Comparison of ENCODE assay signal across 21 cellular contexts in the genomic region with DNA sequence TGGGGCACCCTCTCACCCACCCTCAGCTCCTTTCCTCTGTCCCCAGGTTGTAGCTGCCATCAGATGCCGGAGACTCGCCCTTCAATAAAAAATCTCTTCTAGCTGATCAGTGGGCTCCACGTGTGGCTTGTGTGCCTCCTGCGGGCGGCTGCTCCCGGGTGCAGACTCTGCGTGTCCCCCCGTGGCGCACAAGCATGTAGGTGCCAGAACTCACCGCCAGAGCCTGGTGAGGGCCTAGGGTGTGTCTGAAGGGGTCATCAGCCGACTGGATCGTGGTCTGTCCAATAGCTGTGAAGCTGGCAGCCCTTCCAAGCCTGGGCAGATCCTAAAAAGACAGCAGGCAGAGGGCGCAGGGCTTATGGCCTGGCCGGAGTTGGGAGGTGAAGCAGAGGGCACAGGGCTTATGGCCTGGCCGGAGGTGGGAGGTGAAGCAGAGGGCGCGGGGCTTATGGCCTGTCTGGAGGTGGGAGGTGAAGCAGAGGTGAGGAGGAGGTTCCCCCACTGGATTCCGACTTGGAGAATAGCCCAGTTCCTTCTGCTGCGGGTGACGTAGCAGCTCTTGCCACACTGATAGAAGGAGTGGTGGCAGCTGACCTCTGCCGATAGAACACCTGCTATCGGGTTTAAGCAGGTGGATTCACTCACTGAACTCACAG. TPM values are rescaled to one million over a fixed set of nuclear protein-coding genes. Genes with fewer than 3 reads are reported as not detected.
DNase-seq lines count a peak whose midpoint lies in the region; ATAC-seq, FAIRE-seq and TF ChIP-seq lines count a peak whose summit lies in the region.
"Had no signal": no experiment of that assay in that cellular context is flagged by ENCODE, and none has a peak within 500 bp of the region (broad histone marks: within the 10 kb centered on the region; RNA-seq: fewer than 3 reads in every experiment).

No MANE protein-coding gene starts in this region.

- H3K4me3 ChIP-seq in K562: no peak overlapping the region
- H3K4me3 ChIP-seq: HAP-1, neural progenitor cell, tibial artery had no signal

- POLR2A ChIA-PET in K562 (lab: Yijun Ruan, JAX): interaction anchor here (0.5 to 3.4 kb wide), 5 partner anchors 9 to 980 kb away, joined by 3 to 17 read pairs (median 10); partner anchors contain the start of gene NOP53

- no peak for DNase-seq in K562 (ENCODE audit: extremely low read depth in 1 of 4, low spot score in 3 of 4)
- DNase-seq in left colon: peak; percentile 58 to 82
- no peak for DNase-seq in sciatic nerve (ENCODE audit: low spot score)
- DNase-seq in DMS153 (lab: John Stamatoyannopoulos, UW): no peak
- DNase-seq in SKM-1 (lab: John Stamatoyannopoulos, UW; ENCODE audit: unreplicated experiment): no peak
- DNase-seq: activated CD4-positive, alpha-beta memory T cell treated with anti-CD3 and anti-CD28 coated beads for 36 hours; activated T-cell treated with anti-CD3 and anti-CD28 coated beads, Interleukin-2, amount 50 U/mL, for 48 hours; head of caudate nucleus; NCI-H146; NCI-H82; tibial artery had no signal

- H3K4me1 Mint-ChIP-seq in IgD-negative memory B cell: peaks cover 0 to 3% (median 2%) of the 10 kb centered on the region in 3 donors
- H3K4me1 Mint-ChIP-seq: neural progenitor cell, WTC11 had no signal

- H3K27ac ChIP-seq in K562 (ENCODE audit: extremely low read depth, low read depth, low read length): no peak overlapping the region
- H3K27ac ChIP-seq: neural progenitor cell, tibial artery had no signal

- TF ChIP-seq EP300 in K562 (IDR thresholded peaks at IDR 0.05; ENCODE audit: low read length): no peak

- BruUV-seq in K562 (replicated peaks; lab: Mats Ljungman, UMichigan): TSS peak; percentile 5

- no peaks in the 10 kb centered on the region for H3K27me3 ChIP-seq in K562 (ENCODE audit: control insufficient read depth in 2 of 2, insufficient read depth in 2 of 2, low read length in 2 of 2)
- H3K27me3 ChIP-seq: neural progenitor cell, tibial artery had no signal

- CTCF ChIA-PET in K562 (lab: Yijun Ruan, JAX; ENCODE audit: low intra/inter-chr PET ratio): no interaction called here

- TF ChIP-seq POLR2A in K562 (conservative IDR thresholded peaks at IDR 0.05): no peak

- peaks cover 0 to 21% of the 10 kb centered on the region in 2 experiments; a peak in 2 of 5 replicates for H3K4me1 ChIP-seq in K562 (replicated peaks in 1 of 2; ENCODE audit: control insufficient read depth in 2 of 2, insufficient read depth in 2 of 2, low read length in 2 of 2)
- H3K4me1 ChIP-seq: HAP-1, neural progenitor cell, tibial artery had no signal

- no peak overlapping the region for H3K4me2 ChIP-seq in K562 (ENCODE audit: insufficient read depth, low read length)
- H3K4me2 ChIP-seq: neural progenitor cell had no signal

- H2AFZ ChIP-seq in K562 (ENCODE audit: low read depth, low read length): no peak overlapping the region
- H2AFZ ChIP-seq: neural progenitor cell had no signal

- peaks cover 24% of the 10 kb centered on the region for H3K36me3 Mint-ChIP-seq in IgD-negative memory B cell

- ATAC-seq in K562 (no peak), left colon (peak; percentile 72), sciatic nerve (peak; percentile 38), GM19397 (IDR thresholded peaks at IDR 0.05; ENCODE audit: unreplicated experiment) (no peak)
- ATAC-seq: WTC11 had no signal

- H3K9me3 ChIP-seq in K562 (replicated peaks; ENCODE audit: control insufficient read depth, insufficient read depth, low read depth, low read length): no peaks in the 10 kb centered on the region
- H3K9me3 ChIP-seq: HAP-1, tibial artery had no signal

- WGBS in K562 (ENCODE audit: insufficient coverage, low coverage, missing lambda C conversion rate): 91% methylated on average over 19 of the region's 22 CpGs

- H3K27me3 Mint-ChIP-seq in IgD-negative memory B cell: no peaks in the 10 kb centered on the region
- H3K27me3 Mint-ChIP-seq: activated CD4-positive, alpha-beta memory T cell treated with anti-CD3 and anti-CD28 coated beads for 36 hours; activated naive CD4-positive, alpha-beta T cell treated with anti-CD3 and anti-CD28 coated beads, Interleukin-2, amount 50 U/mL, for 24 hours had no signal

- intact Hi-C loops in K562 (cut with micrococcal nuclease): no loop called here
- intact Hi-C loops in left colon (cut with DNase I, micrococcal nuclease): no loop called here
- intact Hi-C loops in sciatic nerve (cut with DNase I): no loop called here

- H3K4me3 Mint-ChIP-seq in IgD-negative memory B cell: peak overlapping the region in 2 of 4 donors; percentile 32 to 87
- H3K4me3 Mint-ChIP-seq: activated CD4-positive, alpha-beta memory T cell treated with anti-CD3 and anti-CD28 coated beads for 36 hours; activated naive CD4-positive, alpha-beta T cell treated with anti-CD3 and anti-CD28 coated beads, Interleukin-2, amount 50 U/mL, for 24 hours; neural progenitor cell; WTC11 had no signal

- H3K36me3 ChIP-seq in K562 (ENCODE audit: control insufficient read depth, insufficient read depth, low read length): peaks cover 73% of the 10 kb centered on the region; the same call in 2 of the 3 replicates
- H3K36me3 ChIP-seq: neural progenitor cell had no signal

- in situ Hi-C loops in K562 (cut with MboI): no loop called here

- TF ChIP-seq RAD21 in K562 (CRISPR knock-in tag; conservative IDR thresholded peaks at IDR 0.05 in 1 of 2, IDR thresholded peaks at IDR 0.05 in 1 of 2): no peak

- no peak for FAIRE-seq in K562 (lab: Jason Lieb, UNC)
- FAIRE-seq: keratinocyte had no signal

- peaks cover 7% of the 10 kb centered on the region for H4K20me1 ChIP-seq in K562 (replicated peaks; ENCODE audit: control insufficient read depth, insufficient read depth, low read length)

- no peak for TF ChIP-seq CTCF in K562 (IDR thresholded peaks at IDR 0.05 in 2 of 3, conservative IDR thresholded peaks at IDR 0.05 in 1 of 3; ENCODE audit: insufficient read depth in 2 of 3, low read depth in 1 of 3, low read length in 3 of 3)

- H3K79me2 ChIP-seq in K562 (ENCODE audit: control insufficient read depth, insufficient read depth, low read length): no peaks in the 10 kb centered on the region

- H3K9ac ChIP-seq in K562 (ENCODE audit: insufficient read depth in 1 of 2, low read depth in 2 of 2, low read length in 2 of 2): no peak overlapping the region; a peak in 1 of 4 replicates
- H3K9ac ChIP-seq: neural progenitor cell had no signal

- H3K27ac Mint-ChIP-seq in IgD-negative memory B cell: peak overlapping the region in 2 of 3 donors; percentile 42 to 53
- H3K27ac Mint-ChIP-seq: activated CD4-positive, alpha-beta memory T cell treated with anti-CD3 and anti-CD28 coated beads for 36 hours; activated naive CD4-positive, alpha-beta T cell treated with anti-CD3 and anti-CD28 coated beads, Interleukin-2, amount 50 U/mL, for 24 hours; neural progenitor cell; WTC11 had no signal

- H3K9me3 Mint-ChIP-seq in IgD-negative memory B cell: peaks cover 0 to 1% (median 0%) of the 10 kb centered on the region in 3 donors
- H3K9me3 Mint-ChIP-seq: activated CD4-positive, alpha-beta memory T cell treated with anti-CD3 and anti-CD28 coated beads for 36 hours; activated naive CD4-positive, alpha-beta T cell treated with anti-CD3 and anti-CD28 coated beads, Interleukin-2, amount 50 U/mL, for 24 hours had no signal

- H3K9me1 ChIP-seq in K562 (ENCODE audit: control insufficient read depth, insufficient read depth, low read length): no peaks in the 10 kb centered on the region

RNA-seq across cellular contexts. Expression of gene NOP53, which starts 11.7 kb away (rescaled TPM):
- polyA plus RNA-seq in IgD-negative memory B cell: 304 TPM
- 71.9 and 141 TPM in 2 replicates for total RNA-seq in K562 (2011; cell fraction: chromatin; rRNA removed; ENCODE audit: low replicate concordance)
- 125 and 129 TPM in 2 replicates for total RNA-seq in K562 (2011; cell fraction: nucleolus; rRNA removed)
- total RNA-seq in K562 (2011; cell fraction: nucleoplasm; rRNA removed): 105 and 135 TPM in 2 replicates
- 254 and 304 TPM in 2 replicates for total RNA-seq in K562 (2014; rRNA removed)
- total RNA-seq in K562 (2014; rRNA removed; fragmentation: Illumina TruSeq; extraction: Trizol): 97.1 and 111 TPM in 2 replicates
- total RNA-seq in K562 (2015; rRNA removed; fragmentation: Illumina TruSeq; extraction: Trizol): 139 and 145 TPM in 2 replicates
- total RNA-seq in K562 (2021): 207 and 231 TPM in 2 replicates
- 146 and 189 TPM in 2 replicates for polyA plus RNA-seq in K562 (2011; rRNA removed)
- 121 and 183 TPM in 2 replicates for polyA plus RNA-seq in K562 (2011; cell fraction: cytosol; rRNA removed)
- polyA plus RNA-seq in K562 (2011; cell fraction: nucleus; rRNA removed): 86.3 and 109 TPM in 2 replicates
- 423 and 620 TPM in 2 replicates for polyA plus RNA-seq in K562 (2012)
- 113 and 268 TPM in 2 replicates for polyA plus RNA-seq in K562 (2014; fragmentation: Illumina TruSeq; extraction: Trizol)
- polyA plus RNA-seq in K562 (2014; fragmentation: Nextera tagmentation; extraction: Ambion mirVana): 1 to 10 TPM; 6.5 to 7.0 TPM
- 257 and 274 TPM in 2 replicates for polyA plus RNA-seq in K562 (2014; rRNA removed)
- polyA minus RNA-seq in K562 (2011; rRNA and poly(A)+ RNA removed): 48.0 and 49.6 TPM in 2 replicates
- 107 and 130 TPM in 2 replicates for polyA minus RNA-seq in K562 (2011; cell fraction: cytosol; rRNA and poly(A)+ RNA removed)
- polyA minus RNA-seq in K562 (2011; cell fraction: nucleus; rRNA and poly(A)+ RNA removed): 35.7 and 49.4 TPM in 2 replicates
- 100 to 1,000 TPM; 260 to 285 TPM for total RNA-seq in left colon
- total RNA-seq in sciatic nerve: 297 TPM

RNA-seq across cellular contexts. Expression of gene SELENOW, which starts 21.4 kb away (rescaled TPM):
- polyA plus RNA-seq in IgD-negative memory B cell (210 TPM), K562 (2011; rRNA removed) (118 and 125 TPM in 2 replicates), K562 (2014; fragmentation: Illumina TruSeq; extraction: Trizol) (117 and 153 TPM in 2 replicates), K562 (2014; fragmentation: Nextera tagmentation; extraction: Ambion mirVana) (100 to 1,000 TPM; 268 to 279 TPM), K562 (2014; rRNA removed) (156 and 183 TPM in 2 replicates)
- 41.1 and 91.2 TPM in 2 replicates for total RNA-seq in K562 (2011; cell fraction: chromatin; rRNA removed; ENCODE audit: low replicate concordance)
- total RNA-seq in K562 (2011; cell fraction: nucleolus; rRNA removed): 75.2 and 79.4 TPM in 2 replicates
- total RNA-seq in K562 (2011; cell fraction: nucleoplasm; rRNA removed): 97.1 and 146 TPM in 2 replicates
- total RNA-seq in K562 (2014; rRNA removed) (191 and 212 TPM in 2 replicates), K562 (2014; rRNA removed; fragmentation: Illumina TruSeq; extraction: Trizol) (78.3 and 95.2 TPM in 2 replicates), K562 (2015; rRNA removed; fragmentation: Illumina TruSeq; extraction: Trizol) (168 and 181 TPM in 2 replicates), K562 (2021) (91.9 and 103 TPM in 2 replicates), left colon (100 to 1,000 TPM; 274 to 323 TPM), sciatic nerve (306 TPM)
- polyA plus RNA-seq in K562 (2011; cell fraction: cytosol; rRNA removed): 146 and 188 TPM in 2 replicates
- 94.7 and 118 TPM in 2 replicates for polyA plus RNA-seq in K562 (2011; cell fraction: nucleus; rRNA removed)
- polyA plus RNA-seq in K562 (2012): 63.8 and 102 TPM in 2 replicates
- 20.4 and 23.9 TPM in 2 replicates for polyA minus RNA-seq in K562 (2011; rRNA and poly(A)+ RNA removed)
- 24.2 and 24.3 TPM in 2 replicates for polyA minus RNA-seq in K562 (2011; cell fraction: cytosol; rRNA and poly(A)+ RNA removed)
- polyA minus RNA-seq in K562 (2011; cell fraction: nucleus; rRNA and poly(A)+ RNA removed): 17.6 and 19.3 TPM in 2 replicates

RNA-seq across cellular contexts. Expression of gene EHD2, which starts 43.9 kb away (rescaled TPM):
- polyA plus RNA-seq in IgD-negative memory B cell (not detected), K562 (2011; rRNA removed) (3.0 and 9.6 TPM in 2 replicates), K562 (2014; fragmentation: Illumina TruSeq; extraction: Trizol) (14.7 and 15.3 TPM in 2 replicates), K562 (2014; fragmentation: Nextera tagmentation; extraction: Ambion mirVana) (1 to 10 TPM; 1.7 to 2.1 TPM), K562 (2014; rRNA removed) (7.5 and 9.0 TPM in 2 replicates)
- total RNA-seq in K562 (2011; cell fraction: chromatin; rRNA removed; ENCODE audit: low replicate concordance): 11.5 and 24.1 TPM in 2 replicates
- 15.1 and 17.2 TPM in 2 replicates for total RNA-seq in K562 (2011; cell fraction: nucleolus; rRNA removed)
- total RNA-seq in K562 (2011; cell fraction: nucleoplasm; rRNA removed): 13.1 and 17.8 TPM in 2 replicates
- total RNA-seq in K562 (2014; rRNA removed) (4.3 and 5.9 TPM in 2 replicates), K562 (2014; rRNA removed; fragmentation: Illumina TruSeq; extraction: Trizol) (1.6 and 1.8 TPM in 2 replicates), K562 (2015; rRNA removed; fragmentation: Illumina TruSeq; extraction: Trizol) (1.8 and 2.3 TPM in 2 replicates), K562 (2021) (26.3 and 32.2 TPM in 2 replicates), left colon (10 to 100 TPM in 1 of 2 donors, 1 to 10 TPM in 1; 9.6 to 29.6 TPM), sciatic nerve (153 TPM)
- 6.5 and 11.7 TPM in 2 replicates for polyA plus RNA-seq in K562 (2011; cell fraction: cytosol; rRNA removed)
- polyA plus RNA-seq in K562 (2011; cell fraction: nucleus; rRNA removed): 5.3 and 11.9 TPM in 2 replicates
- 20.4 and 23.6 TPM in 2 replicates for polyA plus RNA-seq in K562 (2012)
- 4.3 and 4.9 TPM in 2 replicates for polyA minus RNA-seq in K562 (2011; rRNA and poly(A)+ RNA removed)
- 31.8 and 37.0 TPM in 2 replicates for polyA minus RNA-seq in K562 (2011; cell fraction: cytosol; rRNA and poly(A)+ RNA removed)
- polyA minus RNA-seq in K562 (2011; cell fraction: nucleus; rRNA and poly(A)+ RNA removed): 7.6 and 8.9 TPM in 2 replicates

RNA-seq across cellular contexts. Expression of gene TPRX1, which starts 47.3 kb away (rescaled TPM):
- polyA plus RNA-seq in IgD-negative memory B cell: not detected
- not detected in 2 replicates for total RNA-seq in K562 (2011; cell fraction: chromatin; rRNA removed; ENCODE audit: low replicate concordance)
- not detected in 2 replicates for total RNA-seq in K562 (2011; cell fraction: nucleolus; rRNA removed)
- not detected in 2 replicates for total RNA-seq in K562 (2011; cell fraction: nucleoplasm; rRNA removed)
- not detected in 2 replicates for total RNA-seq in K562 (2014; rRNA removed)
- not detected in 2 replicates for total RNA-seq in K562 (2014; rRNA removed; fragmentation: Illumina TruSeq; extraction: Trizol)
- total RNA-seq in K562 (2015; rRNA removed; fragmentation: Illumina TruSeq; extraction: Trizol): not detected in 2 replicates
- not detected in 2 replicates for total RNA-seq in K562 (2021)
- not detected in 2 replicates for polyA plus RNA-seq in K562 (2011; rRNA removed)
- not detected in 2 replicates for polyA plus RNA-seq in K562 (2011; cell fraction: cytosol; rRNA removed)
- polyA plus RNA-seq in K562 (2011; cell fraction: nucleus; rRNA removed): not detected in 2 replicates
- polyA plus RNA-seq in K562 (2012): not detected in 2 replicates
- polyA plus RNA-seq in K562 (2014; fragmentation: Illumina TruSeq; extraction: Trizol): not detected in 2 replicates
- not detected for polyA plus RNA-seq in K562 (2014; fragmentation: Nextera tagmentation; extraction: Ambion mirVana)
- polyA plus RNA-seq in K562 (2014; rRNA removed): not detected in 2 replicates
- polyA minus RNA-seq in K562 (2011; rRNA and poly(A)+ RNA removed): not detected in 2 replicates
- not detected in 2 replicates for polyA minus RNA-seq in K562 (2011; cell fraction: cytosol; rRNA and poly(A)+ RNA removed)
- not detected in 2 replicates for polyA minus RNA-seq in K562 (2011; cell fraction: nucleus; rRNA and poly(A)+ RNA removed)
- not detected for total RNA-seq in left colon
- not detected for total RNA-seq in sciatic nerve
- total RNA-seq: activated CD4-positive, alpha-beta memory T cell treated with anti-CD3 and anti-CD28 coated beads for 36 hours; Daoy; M059J; mesenteric fat pad; WTC11 had no signal
- polyA plus RNA-seq: keratinocyte had no signal

Comparison
In these comparisons a context has a peak if more than half of its experiments do, and no peak if none do; other contexts are left out.
1. ATAC-seq: peak in left colon (single experiment) and sciatic nerve (single experiment); none in K562 (single experiment) and GM19397 (single experiment).
2. DNase-seq: peak in left colon (2 of 2); none in K562 (0 of 4), sciatic nerve (single experiment), DMS153 (single experiment) and SKM-1 (single experiment).